Comparison of ENCODE assay signal across 1 cellular context in genomic region chr4:39464886-39465501, GRCh38.
TF ChIP-seq lines count a peak whose summit lies in the region.

No MANE protein-coding gene starts in this region.

TF ChIP-seq in WTC11, 78 proteins besides CTCF, POLR2A, EP300 and RAD21 (continued from another document):
- TF ChIP-seq CDX4 (CRISPR knock-in tag; IDR thresholded peaks at IDR 0.05; ENCODE audit: borderline replicate concordance) = no peak
- no peak for TF ChIP-seq ELF4 (CRISPR knock-in tag; IDR thresholded peaks at IDR 0.05; ENCODE audit: low read depth)
- TF ChIP-seq TP53 (CRISPR knock-in tag; IDR thresholded peaks at IDR 0.05) = no peak
- no peak for TF ChIP-seq NFATC4 (CRISPR knock-in tag; IDR thresholded peaks at IDR 0.05)
- no peak for TF ChIP-seq MYBL2 (CRISPR knock-in tag; IDR thresholded peaks at IDR 0.05)
